In genomic region chr16:3874794-3875692, GRCh38 we compare ENCODE assay signal across 14 cellular contexts. TPM values are rescaled to one million over a fixed set of nuclear protein-coding genes. Genes with fewer than 3 reads are reported as not detected.
DNase-seq lines count a peak whose midpoint lies in the region; ATAC-seq and TF ChIP-seq lines count a peak whose summit lies in the region.
"Had no signal": no experiment of that assay in that cellular context is flagged by ENCODE, and none has a peak within 500 bp of the region (broad histone marks: within the 10 kb centered on the region; RNA-seq: fewer than 3 reads in every experiment).

No MANE protein-coding gene starts in this region.

- H3K9me2 ChIP-seq in GM23338 (ENCODE audit: insufficient read depth): no peaks in the 10 kb centered on the region

- peak overlapping the region; percentile 80 for H3K4ac ChIP-seq in trophoblast cell (ENCODE audit: low read depth, low read length)

- H3K27me3 ChIP-seq in BLaER1 treated with 17β-estradiol and CSF1 and Interleukin-3, amounts not matched to agents 10 nM and 100 nM: no peaks in the 10 kb centered on the region
- no peaks in the 10 kb centered on the region for H3K27me3 ChIP-seq in GM23338 (ENCODE audit: insufficient read depth)
- H3K27me3 ChIP-seq in trophoblast cell (ENCODE audit: insufficient read depth, low read length): no peaks in the 10 kb centered on the region
- no peaks in the 10 kb centered on the region for H3K27me3 ChIP-seq in left ventricle myocardium inferior (ENCODE audit: low read depth)
- no peaks in the 10 kb centered on the region for H3K27me3 ChIP-seq in breast epithelium
- H3K27me3 ChIP-seq: right atrium auricular region had no signal

- no peaks in the 10 kb centered on the region for H3K9me3 ChIP-seq in BLaER1 treated with 17β-estradiol and CSF1 and Interleukin-3, amounts not matched to agents 10 nM and 100 nM (replicated peaks in 1 of 11)
- no peaks in the 10 kb centered on the region for H3K9me3 ChIP-seq in trophoblast cell (ENCODE audit: insufficient read depth, low read depth, low read length)
- H3K9me3 ChIP-seq in left ventricle myocardium inferior (replicated peaks): no peaks in the 10 kb centered on the region
- no peaks in the 10 kb centered on the region for H3K9me3 ChIP-seq in breast epithelium
- H3K9me3 ChIP-seq: right atrium auricular region had no signal

- no peaks in the 10 kb centered on the region for H3F3A ChIP-seq in GM23338 (replicated peaks; ENCODE audit: low read depth)

- no peak overlapping the region for H2BK12ac ChIP-seq in trophoblast cell (ENCODE audit: low read length)

- H3K4me1 ChIP-seq in BLaER1 treated with 17β-estradiol and CSF1 and Interleukin-3, amounts not matched to agents 10 nM and 100 nM: peaks cover 71 to 85% (median 81%) of the 10 kb centered on the region in 10 experiments
- H3K4me1 ChIP-seq in GM23338 (ENCODE audit: insufficient read depth): peaks cover 38% of the 10 kb centered on the region
- peaks cover 11 to 20% of the 10 kb centered on the region in 2 experiments for H3K4me1 ChIP-seq in trophoblast cell (ENCODE audit: control insufficient read depth in 1 of 2, insufficient read depth in 2 of 2, low read length in 2 of 2)
- peaks cover 97% of the 10 kb centered on the region for H3K4me1 ChIP-seq in left ventricle myocardium inferior
- H3K4me1 ChIP-seq in breast epithelium: peaks cover 3 to 54% of the 10 kb centered on the region in 2 donors

- H2AFZ ChIP-seq in GM23338: no peak overlapping the region
- H2AFZ ChIP-seq in trophoblast cell (ENCODE audit: insufficient read depth, low read length, poor library complexity): no peak overlapping the region

- 0 out of 22 replicates have a peak overlapping the region, but pooled peaks of 2 of the 11 experiments have one; percentile 1 to 5 for H3K27ac ChIP-seq in BLaER1 treated with 17β-estradiol and CSF1 and Interleukin-3, amounts not matched to agents 10 nM and 100 nM
- no peak overlapping the region for H3K27ac ChIP-seq in GM23338 (ENCODE audit: low read depth)
- H3K27ac ChIP-seq in trophoblast cell (ENCODE audit: low read depth, low read length): no peak overlapping the region
- no peak overlapping the region for H3K27ac ChIP-seq in left ventricle myocardium inferior (replicated peaks)
- peak overlapping the region in 1 of 2 donors; percentile 22 for H3K27ac ChIP-seq in breast epithelium

- peak overlapping the region in 5 of 11 experiments; percentile 7 to 44 (median 10); a peak in 2 of 22 replicates for H3K9ac ChIP-seq in BLaER1 treated with 17β-estradiol and CSF1 and Interleukin-3, amounts not matched to agents 10 nM and 100 nM
- no peak overlapping the region for H3K9ac ChIP-seq in trophoblast cell (ENCODE audit: low read length)

- no peak overlapping the region for H2AK5ac ChIP-seq in trophoblast cell (ENCODE audit: low read length)

- peaks cover 98% of the 10 kb centered on the region in 11 experiments for H4K20me1 ChIP-seq in BLaER1 treated with 17β-estradiol and CSF1 and Interleukin-3, amounts not matched to agents 10 nM and 100 nM
- peaks cover 88% of the 10 kb centered on the region for H4K20me1 ChIP-seq in GM23338 (replicated peaks; ENCODE audit: insufficient read depth)

- H2BK5ac ChIP-seq in trophoblast cell (ENCODE audit: low read depth, low read length, poor library complexity): no peak overlapping the region

- no peak overlapping the region for H3K27ac Mint-ChIP-seq in GM23338
- peak overlapping the region in 1 of 2 donors; percentile 60 for H3K27ac Mint-ChIP-seq in effector memory CD8-positive, alpha-beta T cell

- no CpG with 5 or more reads among the region's 15 CpGs for whole genome bisulfite sequencing in trophoblast cell (ENCODE audit: extremely low coverage, insufficient coverage, insufficient read length)

- H4K91ac ChIP-seq in trophoblast cell (ENCODE audit: low read depth, low read length): no peak overlapping the region

- peaks cover 72% of the 10 kb centered on the region for H3K4me1 Mint-ChIP-seq in GM23338
- H3K4me1 Mint-ChIP-seq in effector memory CD8-positive, alpha-beta T cell (ENCODE audit: low read depth in 2 of 2): peaks cover 68 to 84% of the 10 kb centered on the region in 2 donors

- peaks cover 2% of the 10 kb centered on the region for H3K79me1 ChIP-seq in trophoblast cell (ENCODE audit: low read length)

- H3K23ac ChIP-seq in trophoblast cell (ENCODE audit: low read length): no peak overlapping the region

- H3K27me3 Mint-ChIP-seq in GM23338 (ENCODE audit: insufficient read depth, low read depth, poor library complexity): peaks cover 7% of the 10 kb centered on the region
- H3K27me3 Mint-ChIP-seq in effector memory CD8-positive, alpha-beta T cell: no peaks in the 10 kb centered on the region

- TF ChIP-seq POLR2A in breast epithelium (IDR thresholded peaks at IDR 0.05): no peak

- peak overlapping the region; percentile 50 to 94 (median 88) for H3K4me2 ChIP-seq in BLaER1 treated with 17β-estradiol and CSF1 and Interleukin-3, amounts not matched to agents 10 nM and 100 nM
- H3K4me2 ChIP-seq in GM23338 (no peak overlapping the region), trophoblast cell (ENCODE audit: low read length) (no peak overlapping the region)

- H3K9me3 Mint-ChIP-seq in GM23338: no peaks in the 10 kb centered on the region; the same call in 2 of the 3 replicates
- H3K9me3 Mint-ChIP-seq in effector memory CD8-positive, alpha-beta T cell: no peaks in the 10 kb centered on the region

- intact Hi-C loops in left ventricle myocardium inferior (cut with micrococcal nuclease): no loop called here
- intact Hi-C loops in breast epithelium (cut with DNase I; ENCODE audit: low total_unique reads): no loop called here

- H3K79me2 ChIP-seq in GM23338 (replicated peaks; ENCODE audit: insufficient read depth) (peaks cover 97% of the 10 kb centered on the region), trophoblast cell (ENCODE audit: control insufficient read depth, insufficient read depth, low read length, poor library complexity) (peaks cover 39% of the 10 kb centered on the region)

- H3K4me3 ChIP-seq in BLaER1 treated with 17β-estradiol and CSF1 and Interleukin-3, amounts not matched to agents 10 nM and 100 nM: no peak overlapping the region; a peak in 1 of 20 replicates
- H3K4me3 ChIP-seq in GM23338 (no peak overlapping the region), trophoblast cell (ENCODE audit: low read depth, low read length) (no peak overlapping the region), left ventricle myocardium inferior (no peak overlapping the region), breast epithelium (peak overlapping the region in 1 of 3 donors; percentile 13)
- H3K4me3 ChIP-seq: right atrium auricular region had no signal

- no peak overlapping the region for H3K14ac ChIP-seq in trophoblast cell (ENCODE audit: low read length)

- TF ChIP-seq CTCF in GM23338 (conservative IDR thresholded peaks at IDR 0.05; ENCODE audit: low read depth in 2 of 2) (no peak), left ventricle myocardium inferior (IDR thresholded peaks at IDR 0.05; ENCODE audit: borderline replicate concordance) (no peak), breast epithelium (IDR thresholded peaks at IDR 0.05) (no peak)

- H3K36me3 ChIP-seq in BLaER1 treated with 17β-estradiol and CSF1 and Interleukin-3, amounts not matched to agents 10 nM and 100 nM: peaks cover 4 to 49% (median 17%) of the 10 kb centered on the region in 11 experiments; a peak in 14 of 22 replicates
- H3K36me3 ChIP-seq in GM23338 (ENCODE audit: insufficient read depth): no peaks in the 10 kb centered on the region
- H3K36me3 ChIP-seq in trophoblast cell (ENCODE audit: control insufficient read depth in 1 of 2, insufficient read depth in 2 of 2, low read length in 2 of 2): peaks cover 0 to 3% of the 10 kb centered on the region in 2 experiments
- no peaks in the 10 kb centered on the region for H3K36me3 ChIP-seq in left ventricle myocardium inferior
- H3K36me3 ChIP-seq in breast epithelium: no peaks in the 10 kb centered on the region
- H3K36me3 ChIP-seq: right atrium auricular region had no signal

- DNase-seq in GM23338 (ENCODE audit: low spot score) (peak; percentile 40), trophoblast cell (no peak), left ventricle myocardium inferior (no peak), breast epithelium (ENCODE audit: low spot score in 2 of 2) (no peak), glomerular visceral epithelial cell (ENCODE audit: extremely low spot score) (no peak)
- DNase-seq in effector memory CD8-positive, alpha-beta T cell: no peak
- DNase-seq: activated CD4-positive, CD25-positive, alpha-beta regulatory T cell treated with anti-CD3 and anti-CD28 coated beads, Interleukin-2, amount 50 U/mL, for 72 hours; foreskin fibroblast; NCI-H1930; SHP77 had no signal

- no peak overlapping the region for H3K4me3 Mint-ChIP-seq in GM23338
- peak overlapping the region; percentile 36 to 87 for H3K4me3 Mint-ChIP-seq in effector memory CD8-positive, alpha-beta T cell

- H3K36me3 Mint-ChIP-seq in GM23338 (ENCODE audit: low read depth): peaks cover 17% of the 10 kb centered on the region
- peaks cover 40% of the 10 kb centered on the region for H3K36me3 Mint-ChIP-seq in effector memory CD8-positive, alpha-beta T cell (ENCODE audit: insufficient read depth)

- ATAC-seq in GM23338 (peak; percentile 21), HG03039 (IDR thresholded peaks at IDR 0.05; ENCODE audit: unreplicated experiment) (no peak)
- no peak for ATAC-seq in effector memory CD8-positive, alpha-beta T cell (replicated peaks)
- ATAC-seq: HCT116 had no signal

- H2BK120ac ChIP-seq in trophoblast cell (ENCODE audit: insufficient read depth, low read length, poor library complexity): no peak overlapping the region

- no peak overlapping the region for H3K18ac ChIP-seq in trophoblast cell (ENCODE audit: low read length)

- H4K12ac ChIP-seq in trophoblast cell (ENCODE audit: low read depth, low read length): no peak overlapping the region

- no peak overlapping the region for H4K8ac ChIP-seq in trophoblast cell (ENCODE audit: low read depth, low read length)

RNA-seq across cellular contexts. Expression of gene CREBBP, which starts 5.5 kb away (rescaled TPM):
- total RNA-seq in GM23338 (2014; rRNA removed; shearing (Covaris generic)): 42.7 and 54.8 TPM in 2 replicates
- 36.9 and 38.1 TPM in 2 replicates for polyA plus RNA-seq in GM23338 (2016; fragmentation: Nextera tagmentation; extraction: Ambion mirVana)
- polyA plus RNA-seq in trophoblast cell (2013): 31.9 and 34.3 TPM in 2 replicates
- total RNA-seq in left ventricle myocardium inferior (33.5 TPM), breast epithelium (10 to 100 TPM; 61.6 to 82.6 (median 69.5) TPM)

Comparison
In these comparisons a context has a peak if more than half of its experiments do, and no peak if none do; other contexts are left out.
1. H3K4me2 ChIP-seq: peak in BLaER1 treated with 17β-estradiol and CSF1 and Interleukin-3, amounts not matched to agents 10 nM and 100 nM (11 of 11); none in GM23338 (single experiment) and trophoblast cell (single experiment).